In the genomic region with DNA sequence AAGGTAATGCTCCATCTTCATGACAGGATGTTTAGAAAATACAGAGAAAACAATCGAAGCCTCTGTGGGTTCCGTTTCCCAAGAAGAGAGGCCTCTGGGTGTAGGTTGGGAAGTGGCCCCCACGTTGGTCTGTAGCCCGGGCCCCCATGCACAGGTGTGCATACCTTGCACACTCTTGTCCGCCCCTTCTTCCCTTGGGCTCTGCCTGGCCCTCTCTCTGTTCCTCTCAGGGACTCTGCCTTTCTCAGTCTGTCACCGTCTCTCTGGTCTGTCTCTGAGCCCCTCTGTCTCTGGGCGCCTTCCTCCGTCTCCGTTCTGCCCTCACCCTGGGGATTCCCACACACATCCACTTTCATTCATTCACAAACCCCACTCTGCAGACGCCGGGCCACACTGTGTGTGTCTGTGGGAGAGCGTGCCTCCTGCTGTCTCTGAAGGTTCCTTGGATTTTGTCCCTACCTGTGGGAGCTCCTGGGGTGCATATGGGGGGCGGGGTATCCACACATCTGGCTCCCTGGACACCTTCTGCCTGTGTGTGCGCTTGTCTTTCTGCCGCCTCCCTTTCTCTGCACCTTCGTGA, we compare ENCODE assay signal across 21 cellular contexts.
"Had no signal": no experiment of that assay in that cellular context is flagged by ENCODE, and none has a peak within 500 bp of the region (broad histone marks: within the 10 kb centered on the region; RNA-seq: fewer than 3 reads in every experiment).

No MANE protein-coding gene starts in this region.

- H3K27ac ChIP-seq: colonic mucosa, gastrocnemius medialis, heart right ventricle, left ventricle myocardium inferior, parathyroid adenoma, psoas muscle, right atrium auricular region, spleen, testis, uterus had no signal

- H3K9me3 Mint-ChIP-seq: activated naive CD4-positive, alpha-beta T cell treated with anti-CD3 and anti-CD28 coated beads for 36 hours; activated T-helper 1 cell treated with anti-CD3 and anti-CD28 coated beads, Interleukin-12 subunit alpha, Interleukin-12 subunit beta, Interleukin-2, Interleukin-4 antibody, amounts not matched to agents 30 ng/mL and 10 ng/mL and 1 ng/mL, durations not matched to agents 14 hours and 24 hours and 36 hours; natural killer cell treated with Interleukin-12 subunit alpha and Interleukin-12 subunit beta and Interleukin-15 and Interleukin-18, amount 100 ng/mL, for 72 hours had no signal

- H3K36me3 ChIP-seq: colonic mucosa, gastrocnemius medialis, heart right ventricle, left ventricle myocardium inferior, right atrium auricular region, spleen, uterus had no signal

- H3K36me3 Mint-ChIP-seq: natural killer cell treated with Interleukin-12 subunit alpha and Interleukin-12 subunit beta and Interleukin-15 and Interleukin-18, amount 100 ng/mL, for 72 hours had no signal

- H3K4me1 ChIP-seq: colonic mucosa, gastrocnemius medialis, heart right ventricle, left ventricle myocardium inferior, parathyroid adenoma, psoas muscle, right atrium auricular region, spleen, testis, uterus had no signal

- H3K9me3 ChIP-seq: colonic mucosa, gastrocnemius medialis, heart right ventricle, left ventricle myocardium inferior, mucosa of descending colon, psoas muscle, right atrium auricular region, spleen, testis, uterus had no signal

- H3K27ac Mint-ChIP-seq: activated naive CD4-positive, alpha-beta T cell treated with anti-CD3 and anti-CD28 coated beads for 36 hours; activated T-helper 1 cell treated with anti-CD3 and anti-CD28 coated beads, Interleukin-12 subunit alpha, Interleukin-12 subunit beta, Interleukin-2, Interleukin-4 antibody, amounts not matched to agents 30 ng/mL and 10 ng/mL and 1 ng/mL, durations not matched to agents 14 hours and 24 hours and 36 hours; natural killer cell treated with Interleukin-12 subunit alpha and Interleukin-12 subunit beta and Interleukin-15 and Interleukin-18, amount 100 ng/mL, for 72 hours had no signal

- H3K4me3 ChIP-seq: colonic mucosa, gastrocnemius medialis, heart right ventricle, left ventricle myocardium inferior, mucosa of descending colon, psoas muscle, right atrium auricular region, spleen, testis, uterus had no signal

- H3K4me3 Mint-ChIP-seq: activated naive CD4-positive, alpha-beta T cell treated with anti-CD3 and anti-CD28 coated beads for 36 hours; activated T-helper 1 cell treated with anti-CD3 and anti-CD28 coated beads, Interleukin-12 subunit alpha, Interleukin-12 subunit beta, Interleukin-2, Interleukin-4 antibody, amounts not matched to agents 30 ng/mL and 10 ng/mL and 1 ng/mL, durations not matched to agents 14 hours and 24 hours and 36 hours; natural killer cell treated with Interleukin-12 subunit alpha and Interleukin-12 subunit beta and Interleukin-15 and Interleukin-18, amount 100 ng/mL, for 72 hours had no signal

- DNase-seq: activated CD4-positive, alpha-beta T cell treated with anti-CD3 and anti-CD28 coated beads for 4 hours; activated CD4-positive, alpha-beta T cell treated with anti-CD3 and anti-CD28 coated beads, Interleukin-2, amount 50 U/mL, for 48 hours; activated CD8-positive, alpha-beta memory T cell treated with anti-CD3 and anti-CD28 coated beads for 24 hours; activated effector memory CD4-positive, alpha-beta T cell treated with anti-CD3 and anti-CD28 coated beads, Interleukin-2, amount 50 U/mL, for 16 hours; activated naive CD4-positive, alpha-beta T cell treated with anti-CD3 and anti-CD28 coated beads for 36 hours; colonic mucosa; effector CD8-positive, alpha-beta T cell; gastrocnemius medialis; heart right ventricle; left ventricle myocardium inferior; psoas muscle; spleen; stimulated activated naive CD4-positive, alpha-beta T cell; testis; trophoblast cell; uterus had no signal
